In genomic region chr20:53736122-53736756, GRCh38 we compare ENCODE assay signal across 9 cellular contexts.
DNase-seq lines count a peak whose midpoint lies in the region; ATAC-seq, FAIRE-seq and TF ChIP-seq lines count a peak whose summit lies in the region.
"Had no signal": no experiment of that assay in that cellular context is flagged by ENCODE, and none has a peak within 500 bp of the region (broad histone marks: within the 10 kb centered on the region; RNA-seq: fewer than 3 reads in every experiment).

No MANE protein-coding gene starts in this region.

- in situ Hi-C loops in HAP-1 (cut with MboI; ENCODE audit: low sequenced_read_pairs) = no loop called here
- in situ Hi-C loops in GM13976 (cut with MboI; ENCODE audit: low sequenced_read_pairs, unreplicated experiment) = loop anchor here (10.0 kb wide), 1 partner anchor 189 kb away; no protein-coding TSS in a partner anchor

- H3K4me3 ChIP-seq in HAP-1 (peak overlapping the region; percentile 4; the same call in 1 of the 2 replicates), ectodermal cell (ENCODE audit: insufficient read depth, low read depth, low read length) (peak overlapping the region; percentile 2), pancreas (peak overlapping the region in 2 of 4 donors; percentile 23 to 30)

- 50 to 53% methylated on average over 6 to 7 of the region's 7 CpGs for WGBS in ectodermal cell, 2 experiments
- WGBS in pancreas, 2 donors = 20 to 23% methylated on average over 7 of the region's 7 CpGs

- H3K27me3 ChIP-seq in HAP-1 (ENCODE audit: low read depth) = no peaks in the 10 kb centered on the region
- no peaks in the 10 kb centered on the region for H3K27me3 ChIP-seq in ectodermal cell (ENCODE audit: control insufficient read depth, insufficient read depth, low read length, poor library complexity, severe bottlenecking)
- H3K27me3 ChIP-seq in pancreas = no peaks in the 10 kb centered on the region

- H3K4me1 ChIP-seq in HAP-1 (peaks cover 56% of the 10 kb centered on the region), ectodermal cell (ENCODE audit: control insufficient read depth, insufficient read depth, low read length) (peaks cover 66% of the 10 kb centered on the region), pancreas (peaks cover 16 to 52% (median 38%) of the 10 kb centered on the region in 3 donors)

- H3K27ac ChIP-seq in ectodermal cell (ENCODE audit: insufficient read depth, low read depth, low read length, poor library complexity, severe bottlenecking) (peak overlapping the region; percentile 92), pancreas (peak overlapping the region; percentile 47 to 95 (median 80))

- H3K36me3 ChIP-seq in HAP-1 (replicated peaks) (no peaks in the 10 kb centered on the region), ectodermal cell (ENCODE audit: control insufficient read depth, insufficient read depth, low read length) (no peaks in the 10 kb centered on the region), pancreas (no peaks in the 10 kb centered on the region)

- TF ChIP-seq CTCF in pancreas (IDR thresholded peaks at IDR 0.05) (no peak), GM13976 (IDR thresholded peaks at IDR 0.05; ENCODE audit: borderline replicate concordance, control extremely low read depth, extremely low read depth, insufficient read depth, missing control alignments) (no peak)

- no peaks in the 10 kb centered on the region for H3K9me3 ChIP-seq in HAP-1
- no peaks in the 10 kb centered on the region for H3K9me3 ChIP-seq in ectodermal cell (ENCODE audit: control insufficient read depth, low read length)
- no peaks in the 10 kb centered on the region for H3K9me3 ChIP-seq in pancreas

- peak in 2 of 4 donors; percentile 3 to 19 for ATAC-seq in pancreas

- DNase-seq in HAP-1 (ENCODE audit: low spot score in 2 of 2) (peak; percentile 61 to 70), NCI-H82 (lab: John Stamatoyannopoulos, UW) (peak; percentile 88), pancreas (peak in 1 of 6 donors; percentile 26), H4 (ENCODE audit: low spot score) (no peak), NCI-H2029 treated with DMSO at 0.1 percent for 48 hours (lab: John Stamatoyannopoulos, UW) (no peak), GM13976 (ENCODE audit: low spot score) (no peak), NCI-H446 treated with DMSO at 0.1 percent for 48 hours (lab: John Stamatoyannopoulos, UW) (no peak)

- no peak for FAIRE-seq in pancreas (lab: Jason Lieb, UNC)
- FAIRE-seq: endometrium had no signal

- intact Hi-C loops in pancreas (cut with DNase I) = loop anchor here in 1 of 3 donors (10.0 kb wide), 1 partner anchor 91 kb away; no protein-coding TSS in a partner anchor

Comparison
In these comparisons a context has a peak if more than half of its experiments do, and no peak if none do; other contexts are left out.
1. DNase-seq: peak in HAP-1 (2 of 2) and NCI-H82 (single experiment); none in H4 (single experiment), NCI-H2029 treated with DMSO at 0.1 percent for 48 hours (single experiment), GM13976 (single experiment) and NCI-H446 treated with DMSO at 0.1 percent for 48 hours (single experiment).